ENCODE assay signal across 1 cellular context in the genomic region with DNA sequence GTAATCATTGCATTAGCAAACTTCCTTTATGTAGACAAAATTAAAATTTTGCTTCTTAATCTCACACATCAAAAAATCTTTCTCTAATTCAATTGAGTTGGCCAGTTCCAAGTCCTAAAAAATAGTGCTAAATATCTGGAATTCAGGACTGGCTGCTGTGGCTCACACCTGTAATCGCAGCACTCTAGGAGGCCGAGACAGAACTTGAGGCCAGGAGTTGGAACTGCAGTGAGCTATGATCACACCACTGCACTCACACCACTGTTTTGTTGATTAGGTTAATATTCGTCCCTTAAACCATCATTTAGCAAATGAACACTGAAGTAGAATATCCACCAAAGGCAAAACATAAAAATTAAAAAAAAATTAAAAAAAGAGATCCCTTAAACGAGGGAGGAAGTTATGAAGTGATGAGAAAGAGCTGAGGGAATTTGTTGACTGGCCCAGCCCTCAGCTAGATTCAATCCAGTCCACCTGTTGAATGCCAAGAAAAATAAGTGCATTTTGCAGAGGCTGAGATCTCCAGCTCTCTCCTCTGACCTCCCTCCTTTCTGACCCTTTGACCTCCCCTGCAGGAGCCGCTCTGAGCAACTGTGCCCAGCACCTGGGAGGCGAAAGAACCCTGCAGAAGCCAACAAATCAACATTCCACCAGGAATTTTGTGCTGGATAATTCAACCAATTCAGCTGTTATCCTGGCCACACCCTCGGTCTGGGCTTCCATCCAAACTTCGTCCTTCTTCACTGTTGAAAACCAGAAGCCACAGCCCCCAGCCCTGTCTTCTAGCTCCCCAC.
TF ChIP-seq lines count a peak whose summit lies in the region.

No MANE protein-coding gene starts in this region.

TF ChIP-seq in HepG2, 621 proteins besides CTCF, POLR2A, EP300 and RAD21:
- TF ChIP-seq ZNF891 (CRISPR knock-in tag; IDR thresholded peaks at IDR 0.05), result no peak
- TF ChIP-seq, protein P1, sequence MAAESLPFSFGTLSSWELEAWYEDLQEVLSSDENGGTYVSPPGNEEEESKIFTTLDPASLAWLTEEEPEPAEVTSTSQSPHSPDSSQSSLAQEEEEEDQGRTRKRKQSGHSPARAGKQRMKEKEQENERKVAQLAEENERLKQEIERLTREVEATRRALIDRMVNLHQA (CRISPR knock-in tag; IDR thresholded peaks at IDR 0.05), result no peak
- TF ChIP-seq ZBTB7B (CRISPR knock-in tag; IDR thresholded peaks at IDR 0.05), result no peak
- TF ChIP-seq ZNF292 (CRISPR knock-in tag; IDR thresholded peaks at IDR 0.05; ENCODE audit: borderline replicate concordance, low read depth), result no peak
- no peak for TF ChIP-seq MAF1 (CRISPR knock-in tag; IDR thresholded peaks at IDR 0.05; ENCODE audit: borderline replicate concordance)
- no peak for TF ChIP-seq MEF2D (CRISPR knock-in tag; IDR thresholded peaks at IDR 0.05)
- TF ChIP-seq ZNF614 (CRISPR knock-in tag; IDR thresholded peaks at IDR 0.05; ENCODE audit: borderline replicate concordance), result no peak
- TF ChIP-seq LCORL (IDR thresholded peaks at IDR 0.05), result no peak
- no peak for TF ChIP-seq LCORL (CRISPR knock-in tag; IDR thresholded peaks at IDR 0.05)
- TF ChIP-seq NPAS2 (CRISPR knock-in tag; IDR thresholded peaks at IDR 0.05; ENCODE audit: borderline replicate concordance), result no peak
- no peak for TF ChIP-seq ZNF644 (CRISPR knock-in tag; IDR thresholded peaks at IDR 0.05; ENCODE audit: low read depth)
